In the genomic region with DNA sequence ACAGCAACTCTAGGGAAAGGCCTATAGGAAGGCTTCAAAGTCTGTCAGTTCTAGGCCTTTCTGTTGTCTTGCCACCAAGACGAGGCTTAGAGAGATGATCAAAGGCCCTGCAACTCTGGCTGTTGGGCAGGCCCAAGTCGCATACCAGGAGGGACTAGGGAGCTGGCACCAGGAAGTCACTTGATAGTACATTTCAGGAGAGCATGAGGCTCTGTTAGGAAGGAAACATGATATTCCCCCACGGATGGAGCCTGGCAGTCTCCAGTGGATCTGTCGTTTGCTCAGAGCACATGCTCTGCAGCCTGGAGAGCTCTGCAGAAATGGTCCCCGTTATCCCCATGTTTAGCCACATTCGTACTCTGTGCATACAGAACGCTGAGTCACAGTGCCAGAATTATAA, we compare ENCODE assay signal across 24 cellular contexts.
DNase-seq lines count a peak whose midpoint lies in the region; ATAC-seq, FAIRE-seq and TF ChIP-seq lines count a peak whose summit lies in the region.
"Had no signal": no experiment of that assay in that cellular context is flagged by ENCODE, and none has a peak within 500 bp of the region (broad histone marks: within the 10 kb centered on the region; RNA-seq: fewer than 3 reads in every experiment).

No MANE protein-coding gene starts in this region.

- no peak for TF ChIP-seq EP300 in A549 (IDR thresholded peaks at IDR 0.05)

- H3K27ac ChIP-seq in A549 (no peak overlapping the region), SK-N-MC (peak overlapping the region; percentile 47), mesodermal cell (ENCODE audit: low read depth, low read length, severe bottlenecking) (peak overlapping the region; percentile 7)
- H3K27ac ChIP-seq: brain microvascular endothelial cell, ovary had no signal

- CTCF ChIA-PET in A549 (lab: Yijun Ruan, JAX): no interaction called here

- H3K4me3 ChIP-seq in A549 (no peak overlapping the region), SK-N-MC (no peak overlapping the region), mesodermal cell (ENCODE audit: extremely low read depth, insufficient read depth, low read length, poor library complexity, severe bottlenecking) (no peak overlapping the region)
- H3K4me3 ChIP-seq: ovary had no signal

- no peak for TF ChIP-seq CTCF in A549 (IDR thresholded peaks at IDR 0.05)

- no peak for ATAC-seq in A549
- no peak for ATAC-seq in HG03135 (IDR thresholded peaks at IDR 0.05; ENCODE audit: unreplicated experiment)
- no peak for ATAC-seq in HG03520 (IDR thresholded peaks at IDR 0.05; ENCODE audit: unreplicated experiment)
- ATAC-seq: HCT116; stimulated activated effector memory CD8-positive, alpha-beta T cell treated with anti-CD3 and anti-CD28 coated beads, Interleukin-12 subunit alpha, Interleukin-12 subunit beta, amount 100 ng/mL, for 72 hours had no signal

- TF ChIP-seq POLR2A in A549 (IDR thresholded peaks at IDR 0.05; ENCODE audit: low read length): no peak

- WGBS in A549 (ENCODE audit: missing lambda C conversion rate): 54% methylated on average over 7 of the region's 7 CpGs
- WGBS in mesodermal cell (ENCODE audit: insufficient coverage in 2 of 2), 2 experiments: 86 to 96% methylated on average over 4 to 7 of the region's 7 CpGs

- FAIRE-seq in A549 (lab: Jason Lieb, UNC): no peak
- FAIRE-seq: endothelial cell of umbilical vein, islet of Langerhans had no signal

- H3K4me1 ChIP-seq in A549: no peaks in the 10 kb centered on the region
- H3K4me1 ChIP-seq in mesodermal cell (ENCODE audit: control insufficient read depth, insufficient read depth, low read length, poor library complexity, severe bottlenecking): peaks cover 11% of the 10 kb centered on the region

- DNase-seq in A549 (ENCODE audit: low read depth in 1 of 2, low spot score in 1 of 2) (no peak), DMS153 treated with DMSO at 0.1 percent for 48 hours (lab: John Stamatoyannopoulos, UW; ENCODE audit: unreplicated experiment) (peak; percentile 55), SK-N-MC (ENCODE audit: low read depth, low spot score) (no peak), T1000 (lab: John Stamatoyannopoulos, UW) (no peak)
- DNase-seq: activated CD4-positive, alpha-beta memory T cell treated with anti-CD3 and anti-CD28 coated beads for 36 hours; activated CD4-positive, CD25-positive, alpha-beta regulatory T cell treated with anti-CD3 and anti-CD28 coated beads, Interleukin-2, amount 50 U/mL, for 72 hours; activated CD8-positive, alpha-beta memory T cell treated with anti-CD3 and anti-CD28 coated beads, Interleukin-2, amount 50 U/mL, for 4 hours; activated naive CD4-positive, alpha-beta T cell treated with anti-CD3 and anti-CD28 coated beads, Interleukin-2, amount 10 ng/mL, durations not matched to agents 7 days and 5 days; amniotic stem cell; brain microvascular endothelial cell; NCI-H1417 treated with DMSO at 0.1 percent for 48 hours; NCI-H524 treated with DMSO at 0.1 percent for 48 hours; nephron progenitor cell; ovary; right cardiac atrium; stimulated activated CD4-positive, alpha-beta T cell treated with anti-CD3 and anti-CD28 coated beads, Interleukin-12 subunit alpha, Interleukin-12 subunit beta, amount 100 ng/mL, for 4 hours; stimulated activated CD4-positive, alpha-beta T cell treated with anti-CD3 and anti-CD28 coated beads, Interleukin-4, amount 100 ng/mL, for 24 hours had no signal

- H3K4me2 ChIP-seq in A549: no peak overlapping the region

- H3K9me3 ChIP-seq in A549 (no peaks in the 10 kb centered on the region), SK-N-MC (ENCODE audit: low read depth, low read length) (no peaks in the 10 kb centered on the region), mesodermal cell (ENCODE audit: control insufficient read depth, low read length) (no peaks in the 10 kb centered on the region)
- H3K9me3 ChIP-seq: ovary had no signal

- POLR2A ChIA-PET in A549 (lab: Yijun Ruan, JAX): no interaction called here

- no peak for TF ChIP-seq RAD21 in A549 (conservative IDR thresholded peaks at IDR 0.05 in 1 of 2, IDR thresholded peaks at IDR 0.05 in 1 of 2)

- H3K36me3 ChIP-seq in SK-N-MC (ENCODE audit: insufficient read depth, low read length) (no peaks in the 10 kb centered on the region), mesodermal cell (ENCODE audit: control insufficient read depth, insufficient read depth, low read length) (no peaks in the 10 kb centered on the region)
- H3K36me3 ChIP-seq: brain microvascular endothelial cell, ovary had no signal

- no peak overlapping the region for H3K9ac ChIP-seq in SK-N-MC (ENCODE audit: insufficient read length)

TF ChIP-seq in A549, 52 proteins besides CTCF, POLR2A, EP300 and RAD21:
- TF ChIP-seq HDAC2 (IDR thresholded peaks at IDR 0.05): no peak
- 0 out of 2 replicates have a peak, but pooled peaks have one; percentile 36 for TF ChIP-seq NFE2L2 (conservative IDR thresholded peaks at IDR 0.05; ENCODE audit: low read length)
- TF ChIP-seq MAFK (IDR thresholded peaks at IDR 0.05; ENCODE audit: partially characterized antibody): peak; percentile 27

Comparison
In these comparisons a context has a peak if more than half of its experiments do, and no peak if none do; other contexts are left out.
1. H3K27ac ChIP-seq: peak in SK-N-MC (single experiment) and mesodermal cell (single experiment); none in A549 (0 of 2).